Comparison of ENCODE assay signal across 1 cellular context in genomic region chr19:39832341-39833083, GRCh38.
TF ChIP-seq lines count a peak whose summit lies in the region.

No MANE protein-coding gene starts in this region.

TF ChIP-seq in HEK293, 187 proteins besides CTCF, POLR2A, EP300 and RAD21 (continued from another document):
- TF ChIP-seq, protein P1, sequence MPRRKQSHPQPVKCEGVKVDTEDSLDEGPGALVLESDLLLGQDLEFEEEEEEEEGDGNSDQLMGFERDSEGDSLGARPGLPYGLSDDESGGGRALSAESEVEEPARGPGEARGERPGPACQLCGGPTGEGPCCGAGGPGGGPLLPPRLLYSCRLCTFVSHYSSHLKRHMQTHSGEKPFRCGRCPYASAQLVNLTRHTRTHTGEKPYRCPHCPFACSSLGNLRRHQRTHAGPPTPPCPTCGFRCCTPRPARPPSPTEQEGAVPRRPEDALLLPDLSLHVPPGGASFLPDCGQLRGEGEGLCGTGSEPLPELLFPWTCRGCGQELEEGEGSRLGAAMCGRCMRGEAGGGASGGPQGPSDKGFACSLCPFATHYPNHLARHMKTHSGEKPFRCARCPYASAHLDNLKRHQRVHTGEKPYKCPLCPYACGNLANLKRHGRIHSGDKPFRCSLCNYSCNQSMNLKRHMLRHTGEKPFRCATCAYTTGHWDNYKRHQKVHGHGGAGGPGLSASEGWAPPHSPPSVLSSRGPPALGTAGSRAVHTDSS (tag by site-specific recombination; IDR thresholded peaks at IDR 0.05): no peak
- TF ChIP-seq, protein P2, sequence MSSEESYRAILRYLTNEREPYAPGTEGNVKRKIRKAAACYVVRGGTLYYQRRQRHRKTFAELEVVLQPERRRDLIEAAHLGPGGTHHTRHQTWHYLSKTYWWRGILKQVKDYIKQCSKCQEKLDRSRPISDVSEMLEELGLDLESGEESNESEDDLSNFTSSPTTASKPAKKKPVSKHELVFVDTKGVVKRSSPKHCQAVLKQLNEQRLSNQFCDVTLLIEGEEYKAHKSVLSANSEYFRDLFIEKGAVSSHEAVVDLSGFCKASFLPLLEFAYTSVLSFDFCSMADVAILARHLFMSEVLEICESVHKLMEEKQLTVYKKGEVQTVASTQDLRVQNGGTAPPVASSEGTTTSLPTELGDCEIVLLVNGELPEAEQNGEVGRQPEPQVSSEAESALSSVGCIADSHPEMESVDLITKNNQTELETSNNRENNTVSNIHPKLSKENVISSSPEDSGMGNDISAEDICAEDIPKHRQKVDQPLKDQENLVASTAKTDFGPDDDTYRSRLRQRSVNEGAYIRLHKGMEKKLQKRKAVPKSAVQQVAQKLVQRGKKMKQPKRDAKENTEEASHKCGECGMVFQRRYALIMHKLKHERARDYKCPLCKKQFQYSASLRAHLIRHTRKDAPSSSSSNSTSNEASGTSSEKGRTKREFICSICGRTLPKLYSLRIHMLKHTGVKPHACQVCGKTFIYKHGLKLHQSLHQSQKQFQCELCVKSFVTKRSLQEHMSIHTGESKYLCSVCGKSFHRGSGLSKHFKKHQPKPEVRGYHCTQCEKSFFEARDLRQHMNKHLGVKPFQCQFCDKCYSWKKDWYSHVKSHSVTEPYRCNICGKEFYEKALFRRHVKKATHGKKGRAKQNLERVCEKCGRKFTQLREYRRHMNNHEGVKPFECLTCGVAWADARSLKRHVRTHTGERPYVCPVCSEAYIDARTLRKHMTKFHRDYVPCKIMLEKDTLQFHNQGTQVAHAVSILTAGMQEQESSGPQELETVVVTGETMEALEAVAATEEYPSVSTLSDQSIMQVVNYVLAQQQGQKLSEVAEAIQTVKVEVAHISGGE (tag by site-specific recombination; conservative IDR thresholded peaks at IDR 0.05; ENCODE audit: low read depth): no peak
- TF ChIP-seq KLF10 (tag by site-specific recombination; IDR thresholded peaks at IDR 0.05): no peak
- no peak for TF ChIP-seq ZBTB20 (tag by site-specific recombination; IDR thresholded peaks at IDR 0.05)
- TF ChIP-seq ZNF366 (tag by site-specific recombination; conservative IDR thresholded peaks at IDR 0.05): no peak
- TF ChIP-seq ZNF768 (tag by site-specific recombination; IDR thresholded peaks at IDR 0.05): no peak
- no peak for TF ChIP-seq ZNF391 (tag by site-specific recombination; IDR thresholded peaks at IDR 0.05; ENCODE audit: borderline replicate concordance, low read depth)
- no peak for TF ChIP-seq ZNF426 (tag by site-specific recombination; IDR thresholded peaks at IDR 0.05)
- TF ChIP-seq MEIS1 (CRISPR knock-in tag; IDR thresholded peaks at IDR 0.05; ENCODE audit: borderline replicate concordance): no peak
- no peak for TF ChIP-seq ZNF510 (tag by site-specific recombination; IDR thresholded peaks at IDR 0.05; ENCODE audit: insufficient replicate concordance)
- no peak for TF ChIP-seq SP2 (tag by site-specific recombination; IDR thresholded peaks at IDR 0.05)
- TF ChIP-seq ZNF777 (tag by site-specific recombination; IDR thresholded peaks at IDR 0.05; ENCODE audit: borderline replicate concordance): 0 out of 2 replicates have a peak, but pooled peaks have one; percentile 45
- no peak for TF ChIP-seq SETDB1 (IDR thresholded peaks at IDR 0.05; ENCODE audit: insufficient read length, low read length)
- TF ChIP-seq, protein P3, sequence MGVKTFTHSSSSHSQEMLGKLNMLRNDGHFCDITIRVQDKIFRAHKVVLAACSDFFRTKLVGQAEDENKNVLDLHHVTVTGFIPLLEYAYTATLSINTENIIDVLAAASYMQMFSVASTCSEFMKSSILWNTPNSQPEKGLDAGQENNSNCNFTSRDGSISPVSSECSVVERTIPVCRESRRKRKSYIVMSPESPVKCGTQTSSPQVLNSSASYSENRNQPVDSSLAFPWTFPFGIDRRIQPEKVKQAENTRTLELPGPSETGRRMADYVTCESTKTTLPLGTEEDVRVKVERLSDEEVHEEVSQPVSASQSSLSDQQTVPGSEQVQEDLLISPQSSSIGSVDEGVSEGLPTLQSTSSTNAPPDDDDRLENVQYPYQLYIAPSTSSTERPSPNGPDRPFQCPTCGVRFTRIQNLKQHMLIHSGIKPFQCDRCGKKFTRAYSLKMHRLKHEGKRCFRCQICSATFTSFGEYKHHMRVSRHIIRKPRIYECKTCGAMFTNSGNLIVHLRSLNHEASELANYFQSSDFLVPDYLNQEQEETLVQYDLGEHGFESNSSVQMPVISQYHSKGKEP (tag by site-specific recombination; IDR thresholded peaks at IDR 0.05): no peak
- TF ChIP-seq ZFP41 (tag by site-specific recombination; IDR thresholded peaks at IDR 0.05; ENCODE audit: borderline replicate concordance): no peak
- TF ChIP-seq ZNF223 (tag by site-specific recombination; IDR thresholded peaks at IDR 0.05): no peak
- TF ChIP-seq ZNF266 (tag by site-specific recombination; IDR thresholded peaks at IDR 0.05; ENCODE audit: low read depth): peak; percentile 32; the same call in 1 of the 2 replicates
- TF ChIP-seq ZNF707 (tag by site-specific recombination; IDR thresholded peaks at IDR 0.05): no peak
- no peak for TF ChIP-seq OVOL3 (tag by site-specific recombination; IDR thresholded peaks at IDR 0.05)
- TF ChIP-seq MZF1 (tag by site-specific recombination; IDR thresholded peaks at IDR 0.05; ENCODE audit: borderline replicate concordance): no peak
- no peak for TF ChIP-seq ZNF169 (tag by site-specific recombination; IDR thresholded peaks at IDR 0.05)
- no peak for TF ChIP-seq ZSCAN5A (tag by site-specific recombination; IDR thresholded peaks at IDR 0.05)
- no peak for TF ChIP-seq ZNF837 (tag by site-specific recombination; IDR thresholded peaks at IDR 0.05)
- TF ChIP-seq ZNF658 (tag by site-specific recombination; IDR thresholded peaks at IDR 0.05): no peak
- TF ChIP-seq ZNF830 (tag by site-specific recombination; IDR thresholded peaks at IDR 0.05; ENCODE audit: low read depth): no peak
- no peak for TF ChIP-seq INSM2 (tag by site-specific recombination; IDR thresholded peaks at IDR 0.05)
- no peak for TF ChIP-seq ZBTB26 (tag by site-specific recombination; optimal IDR thresholded peaks at IDR 0.05)
- no peak for TF ChIP-seq ZNF174 (tag by site-specific recombination; IDR thresholded peaks at IDR 0.05)
- TF ChIP-seq ZNF202 (tag by site-specific recombination; IDR thresholded peaks at IDR 0.05; ENCODE audit: borderline replicate concordance): no peak
